ENCODE assay signal across 2 cellular contexts in the genomic region with DNA sequence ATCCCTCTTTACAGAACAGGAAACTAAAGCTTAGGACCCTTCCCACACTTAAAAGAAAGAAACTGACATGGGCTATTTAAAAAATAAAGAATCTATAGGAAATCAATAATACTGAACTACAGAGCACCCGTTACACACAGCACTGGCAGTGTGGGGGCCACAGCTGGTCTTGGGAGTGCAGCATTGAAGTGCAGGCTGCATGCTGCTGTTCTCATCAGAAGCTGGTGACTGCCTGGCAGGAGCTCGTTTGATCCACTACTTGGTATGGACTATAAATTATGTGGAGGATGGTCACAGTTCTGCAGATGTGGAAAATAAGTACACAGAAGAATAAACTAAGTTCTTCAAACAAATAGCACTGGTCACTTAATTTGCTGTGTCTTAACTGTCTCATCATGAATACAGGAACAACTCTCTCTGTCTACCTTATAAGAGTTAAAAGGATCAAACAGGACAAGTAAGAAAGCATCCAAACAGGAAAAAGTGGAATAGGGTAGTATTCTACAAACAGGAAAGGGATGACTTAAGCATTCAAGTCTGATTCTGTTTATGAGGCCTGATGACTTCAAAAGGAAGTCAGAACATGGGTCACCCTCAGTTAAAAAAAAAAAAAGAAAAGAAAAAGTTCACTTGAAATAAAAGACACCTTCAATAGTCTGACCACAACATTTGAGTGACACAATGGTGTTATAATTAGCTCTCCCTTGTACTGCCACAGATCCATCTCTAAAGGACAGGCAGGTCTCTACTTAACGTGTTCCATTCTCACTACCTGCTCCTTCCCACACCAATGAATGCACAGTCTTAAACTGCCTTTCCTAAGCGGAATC.
TF ChIP-seq lines count a peak whose summit lies in the region.

No MANE protein-coding gene starts in this region.

TF ChIP-seq in IMR-90, 13 proteins besides CTCF, POLR2A, EP300 and RAD21:
- TF ChIP-seq SMC3 (IDR thresholded peaks at IDR 0.05; ENCODE audit: low read depth, low read length) (no peak), NFE2L2 (IDR thresholded peaks at IDR 0.05; ENCODE audit: low read depth, low read length) (no peak), MAZ (IDR thresholded peaks at IDR 0.05; ENCODE audit: borderline replicate concordance, low read depth, low read length) (no peak), MXI1 (IDR thresholded peaks at IDR 0.05; ENCODE audit: borderline replicate concordance, low read depth, low read length) (no peak), RFX5 (IDR thresholded peaks at IDR 0.05; ENCODE audit: low read depth, low read length) (no peak), FOS (IDR thresholded peaks at IDR 0.05; ENCODE audit: low read depth, low read length) (no peak), RCOR1 (IDR thresholded peaks at IDR 0.05; ENCODE audit: insufficient replicate concordance, low read length) (no peak), MAFK (IDR thresholded peaks at IDR 0.05; ENCODE audit: low read depth, low read length) (no peak), BHLHE40 (IDR thresholded peaks at IDR 0.05; ENCODE audit: low read depth, low read length) (no peak)
- TF ChIP-seq, protein P1, sequence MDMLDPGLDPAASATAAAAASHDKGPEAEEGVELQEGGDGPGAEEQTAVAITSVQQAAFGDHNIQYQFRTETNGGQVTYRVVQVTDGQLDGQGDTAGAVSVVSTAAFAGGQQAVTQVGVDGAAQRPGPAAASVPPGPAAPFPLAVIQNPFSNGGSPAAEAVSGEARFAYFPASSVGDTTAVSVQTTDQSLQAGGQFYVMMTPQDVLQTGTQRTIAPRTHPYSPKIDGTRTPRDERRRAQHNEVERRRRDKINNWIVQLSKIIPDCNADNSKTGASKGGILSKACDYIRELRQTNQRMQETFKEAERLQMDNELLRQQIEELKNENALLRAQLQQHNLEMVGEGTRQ (IDR thresholded peaks at IDR 0.05; ENCODE audit: low read depth, low read length): no peak
TF ChIP-seq in IMR-90: peak in this region for 0.

TF ChIP-seq in endothelial cell of umbilical vein, 7 proteins besides CTCF, POLR2A, EP300 and RAD21:
- TF ChIP-seq POLR2AphosphoS5 (IDR thresholded peaks at IDR 0.05; ENCODE audit: insufficient read depth, low read depth, low read length): no peak
- TF ChIP-seq JUN (IDR thresholded peaks at IDR 0.05; ENCODE audit: borderline replicate concordance, insufficient read depth, insufficient read length, low read depth): peak; percentile 55
- no peak for TF ChIP-seq GATA2 (IDR thresholded peaks at IDR 0.05; ENCODE audit: insufficient read depth, insufficient read length, low read depth, low read length)
- no peak for TF ChIP-seq MYC (IDR thresholded peaks at IDR 0.05; ENCODE audit: low read depth, low read length)
- TF ChIP-seq FOS (IDR thresholded peaks at IDR 0.05; ENCODE audit: borderline replicate concordance, insufficient read depth, low read length): peak; percentile 57
